13 cellular contexts compared by ENCODE assay signal in genomic region chr20:17616480-17617211, GRCh38. TPM values are rescaled to one million over a fixed set of nuclear protein-coding genes. Genes with fewer than 3 reads are reported as not detected.
DNase-seq lines count a peak whose midpoint lies in the region; ATAC-seq and TF ChIP-seq lines count a peak whose summit lies in the region.
"Had no signal": no experiment of that assay in that cellular context is flagged by ENCODE, and none has a peak within 500 bp of the region (broad histone marks: within the 10 kb centered on the region; RNA-seq: fewer than 3 reads in every experiment).

No MANE protein-coding gene starts in this region.

- TF ChIP-seq CTCF in lung (IDR thresholded peaks at IDR 0.05; ENCODE audit: control extremely low read depth, extremely low read depth) (no peak), type B pancreatic cell (conservative IDR thresholded peaks at IDR 0.05) (no peak)

- WGBS in lung, 2 donors = 71 to 82% methylated on average over 22 of the region's 22 CpGs

- peaks cover 7% of the 10 kb centered on the region for H3K36me3 Mint-ChIP-seq in activated CD4-positive, alpha-beta memory T cell treated with anti-CD3 and anti-CD28 coated beads for 36 hours
- H3K36me3 Mint-ChIP-seq in type B pancreatic cell = peaks cover 6% of the 10 kb centered on the region

- POLR2A ChIA-PET in activated CD4-positive, alpha-beta memory T cell treated with anti-CD3 and anti-CD28 coated beads for 36 hours (lab: Charles Lee) = no interaction called here

- no peak overlapping the region for H3K27ac ChIP-seq in lung (ENCODE audit: low read depth in 1 of 2, low read length in 1 of 2)

- ATAC-seq in lung (ENCODE audit: insufficient read depth, low FRiP score) = no peak
- ATAC-seq in HG02642 (IDR thresholded peaks at IDR 0.05; ENCODE audit: poor library complexity, unreplicated experiment) = no peak

- no peaks in the 10 kb centered on the region for H3K9me3 Mint-ChIP-seq in activated CD4-positive, alpha-beta memory T cell treated with anti-CD3 and anti-CD28 coated beads for 36 hours
- no peaks in the 10 kb centered on the region for H3K9me3 Mint-ChIP-seq in type B pancreatic cell
- H3K9me3 Mint-ChIP-seq: CD8-positive, alpha-beta memory T cell; central memory CD8-positive, alpha-beta T cell; mesothelial cell of epicardium had no signal

- H3K27ac Mint-ChIP-seq in activated CD4-positive, alpha-beta memory T cell treated with anti-CD3 and anti-CD28 coated beads for 36 hours = no peak overlapping the region
- peak overlapping the region; percentile 9 for H3K27ac Mint-ChIP-seq in type B pancreatic cell
- H3K27ac Mint-ChIP-seq: mesothelial cell of epicardium had no signal

- H3K4me1 ChIP-seq in lung (ENCODE audit: control insufficient read depth in 2 of 2, insufficient read depth in 2 of 2, low read length in 2 of 2) = peaks cover 0 to 15% of the 10 kb centered on the region in 2 donors

- no peaks in the 10 kb centered on the region for H3K27me3 Mint-ChIP-seq in activated CD4-positive, alpha-beta memory T cell treated with anti-CD3 and anti-CD28 coated beads for 36 hours
- H3K27me3 Mint-ChIP-seq in type B pancreatic cell = no peaks in the 10 kb centered on the region
- H3K27me3 Mint-ChIP-seq: CD8-positive, alpha-beta memory T cell; central memory CD8-positive, alpha-beta T cell had no signal

- DNase-seq in activated effector memory CD4-positive, alpha-beta T cell treated with anti-CD3 and anti-CD28 coated beads, Interleukin-2, amount 50 U/mL, for 16 hours = peak; percentile 49
- no peak for DNase-seq in activated effector memory CD4-positive, alpha-beta T cell treated with Interleukin-2 at 50 U/mL for 16 hours
- DNase-seq in activated CD4-positive, alpha-beta memory T cell treated with anti-CD3 and anti-CD28 coated beads for 36 hours = peak; percentile 8
- DNase-seq in lung (ENCODE audit: low spot score) (peak; percentile 27), type B pancreatic cell (ENCODE audit: extremely low spot score, unreplicated experiment) (peak; percentile 54), RPMI8226 (no peak), NCI-H345 (lab: John Stamatoyannopoulos, UW) (no peak)
- DNase-seq: gastrocnemius medialis had no signal

- peaks cover 11 to 69% of the 10 kb centered on the region in 2 donors for H3K36me3 ChIP-seq in lung (ENCODE audit: control insufficient read depth in 2 of 2, insufficient read depth in 2 of 2, low read length in 2 of 2)

- H3K4me1 Mint-ChIP-seq in activated CD4-positive, alpha-beta memory T cell treated with anti-CD3 and anti-CD28 coated beads for 36 hours (ENCODE audit: low read depth) = peaks cover 13% of the 10 kb centered on the region
- peaks cover 9% of the 10 kb centered on the region for H3K4me1 Mint-ChIP-seq in type B pancreatic cell (ENCODE audit: unreplicated experiment)

- no peaks in the 10 kb centered on the region for H3K27me3 ChIP-seq in lung (ENCODE audit: control insufficient read depth, insufficient read depth)
- H3K27me3 ChIP-seq: gastrocnemius medialis had no signal

- H3K9me3 ChIP-seq in lung (ENCODE audit: control insufficient read depth in 2 of 2, insufficient read depth in 1 of 2, low read length in 1 of 2) = peaks cover 0 to 2% of the 10 kb centered on the region in 2 donors
- H3K9me3 ChIP-seq: gastrocnemius medialis had no signal

- H3K4me3 Mint-ChIP-seq in activated CD4-positive, alpha-beta memory T cell treated with anti-CD3 and anti-CD28 coated beads for 36 hours = no peak overlapping the region
- no peak overlapping the region for H3K4me3 Mint-ChIP-seq in type B pancreatic cell
- H3K4me3 Mint-ChIP-seq: central memory CD8-positive, alpha-beta T cell; mesothelial cell of epicardium had no signal

- no peak overlapping the region for H3K4me3 ChIP-seq in lung
- H3K4me3 ChIP-seq: gastrocnemius medialis, K562 had no signal

- CTCF ChIA-PET in activated CD4-positive, alpha-beta memory T cell treated with anti-CD3 and anti-CD28 coated beads for 36 hours (lab: Charles Lee) = interaction anchor here (0.6 to 3.0 kb wide), 10 partner anchors 46 to 111 kb away, joined by 3 to 27 read pairs (median 5); partner anchors contain the start of genes DSTN and RRBP1

- intact Hi-C loops in activated CD4-positive, alpha-beta memory T cell treated with anti-CD3 and anti-CD28 coated beads for 36 hours (cut with micrococcal nuclease) = loop anchor here (1.0 kb wide), 2 partner anchors 79 to 112 kb away; no protein-coding TSS in a partner anchor

RNA-seq across cellular contexts. Expression of gene DSTN, which starts 46.8 kb away (rescaled TPM):
- 10 to 100 TPM; 91.2 to 94.3 TPM for total RNA-seq in activated CD4-positive, alpha-beta memory T cell treated with anti-CD3 and anti-CD28 coated beads for 36 hours
- total RNA-seq in lung (100 to 1,000 TPM; 348 to 412 TPM), type B pancreatic cell (ENCODE audit: low replicate concordance) (193 and 287 TPM in 2 replicates)
- 100 to 1,000 TPM; 313 to 532 TPM for polyA plus RNA-seq in lung

Comparison
In these comparisons a context has a peak if more than half of its experiments do, and no peak if none do; other contexts are left out.
1. DNase-seq: peak in activated effector memory CD4-positive, alpha-beta T cell treated with anti-CD3 and anti-CD28 coated beads, Interleukin-2, amount 50 U/mL, for 16 hours (single experiment), activated CD4-positive, alpha-beta memory T cell treated with anti-CD3 and anti-CD28 coated beads for 36 hours (single experiment), lung (single experiment) and type B pancreatic cell (single experiment); none in activated effector memory CD4-positive, alpha-beta T cell treated with Interleukin-2 at 50 U/mL for 16 hours (single experiment), RPMI8226 (single experiment) and NCI-H345 (single experiment).